ENCODE assay signal across 16 cellular contexts in the genomic region with DNA sequence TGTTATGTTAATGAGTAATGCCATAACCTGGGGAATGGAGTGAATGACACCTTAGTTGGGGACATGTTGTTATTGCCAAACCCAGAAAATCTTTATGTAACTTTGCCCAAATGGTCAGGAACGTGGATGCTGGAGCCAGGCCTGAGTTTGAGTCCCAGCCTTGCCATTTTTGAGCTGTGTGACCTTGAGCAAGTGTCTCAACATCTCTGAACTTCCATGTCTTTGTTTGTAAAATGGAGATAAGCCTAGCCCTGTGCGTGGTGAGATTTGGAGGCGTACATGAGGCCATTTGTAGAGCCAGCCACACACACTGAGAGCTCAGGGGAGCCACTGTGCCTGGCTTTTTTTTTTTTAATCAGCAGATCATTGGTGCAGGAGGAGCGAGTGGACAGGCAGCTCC.
DNase-seq lines count a peak whose midpoint lies in the region; ATAC-seq, FAIRE-seq and TF ChIP-seq lines count a peak whose summit lies in the region.
"Had no signal": no experiment of that assay in that cellular context is flagged by ENCODE, and none has a peak within 500 bp of the region (broad histone marks: within the 10 kb centered on the region; RNA-seq: fewer than 3 reads in every experiment).

No MANE protein-coding gene starts in this region.

- H3K4me1 ChIP-seq in A549 (no peaks in the 10 kb centered on the region), ACC112 (ENCODE audit: control insufficient read depth, insufficient read depth, low read length, unreplicated experiment) (peaks cover 35% of the 10 kb centered on the region), RWPE2 (ENCODE audit: insufficient read depth, poor library complexity, severe bottlenecking) (peaks cover 22% of the 10 kb centered on the region), endothelial cell of umbilical vein (ENCODE audit: control insufficient read depth, extremely low read depth, insufficient read depth, low read length) (peaks cover 45% of the 10 kb centered on the region), testis (no peaks in the 10 kb centered on the region)

- POLR2A ChIA-PET in A549 (lab: Yijun Ruan, JAX) (no interaction called here), endothelial cell of umbilical vein (lab: Charles Lee) (no interaction called here)

- H2AFZ ChIP-seq in ACC112 (ENCODE audit: low read length, unreplicated experiment) (no peak overlapping the region), endothelial cell of umbilical vein (ENCODE audit: low read depth, low read length) (no peak overlapping the region)

- BruUV-seq in endothelial cell of umbilical vein (replicated peaks; lab: Mats Ljungman, UMichigan) = no TSS peak

- DNase-seq in A549 (ENCODE audit: low read depth in 1 of 2, low spot score in 1 of 2) (no peak), RWPE2 (ENCODE audit: low spot score) (peak; percentile 2), endothelial cell of umbilical vein (ENCODE audit: low read depth, low spot score) (no peak), testis (no peak), OCI-M1 (lab: John Stamatoyannopoulos, UW) (no peak)
- DNase-seq: AML-193; Caco-2; CD8-positive, alpha-beta memory T cell; DND-41; GDM1 had no signal

- 57% methylated on average over 4 of the region's 4 CpGs for WGBS in A549 (ENCODE audit: missing lambda C conversion rate)
- 76 to 90% methylated on average over 4 of the region's 4 CpGs for WGBS in testis, 2 donors

- dilution Hi-C loops in endothelial cell of umbilical vein (cut with MboI; ENCODE audit: extremely low pct_ligation_motif_present, low sequenced_read_pairs) = no loop called here

- H3K9me1 ChIP-seq in endothelial cell of umbilical vein (replicated peaks; ENCODE audit: control insufficient read depth, extremely low read depth, insufficient read depth, low read length) = no peaks in the 10 kb centered on the region

- H3K36me3 ChIP-seq in ACC112 (ENCODE audit: insufficient read depth, low read length) = no peaks in the 10 kb centered on the region
- H3K36me3 ChIP-seq in RWPE2 (ENCODE audit: low read depth) = no peaks in the 10 kb centered on the region
- no peaks in the 10 kb centered on the region for H3K36me3 ChIP-seq in endothelial cell of umbilical vein (ENCODE audit: control insufficient read depth in 2 of 2, extremely low read depth in 1 of 2, insufficient read depth in 2 of 2, low read length in 2 of 2)
- H3K36me3 ChIP-seq in testis (ENCODE audit: low read depth, missing control alignments) = no peaks in the 10 kb centered on the region
- H3K36me3 ChIP-seq: BLaER1 had no signal

- H3K4me2 ChIP-seq in A549 = no peak overlapping the region
- H3K4me2 ChIP-seq in endothelial cell of umbilical vein (ENCODE audit: insufficient read depth, low read length) = no peak overlapping the region
- H3K4me2 ChIP-seq: BLaER1 had no signal

- ATAC-seq in A549 = no peak
- no peak for ATAC-seq in RWPE2 (ENCODE audit: low read depth)
- no peak for ATAC-seq in HG03565 (IDR thresholded peaks at IDR 0.05; ENCODE audit: unreplicated experiment)
- ATAC-seq: HCT116 had no signal

- no peak overlapping the region for H3K4me3 ChIP-seq in A549
- H3K4me3 ChIP-seq in ACC112 (ENCODE audit: low read depth, low read length) = no peak overlapping the region
- H3K4me3 ChIP-seq in RWPE2 (ENCODE audit: severe bottlenecking) = no peak overlapping the region
- no peak overlapping the region for H3K4me3 ChIP-seq in endothelial cell of umbilical vein (replicated peaks in 1 of 3; ENCODE audit: insufficient read depth in 1 of 3, low read depth in 1 of 3, low read length in 3 of 3)
- H3K4me3 ChIP-seq in testis = no peak overlapping the region
- H3K4me3 ChIP-seq: BLaER1 had no signal

- intact Hi-C loops in endothelial cell of umbilical vein (cut with micrococcal nuclease) (loop anchor here (1.0 to 2.0 kb wide), 5 partner anchors 29 to 237 kb away; no protein-coding TSS in a partner anchor), testis (cut with DNase I; ENCODE audit: low total_unique reads) (no loop called here)

- no peaks in the 10 kb centered on the region for H4K20me1 ChIP-seq in endothelial cell of umbilical vein (replicated peaks; ENCODE audit: control insufficient read depth, extremely low read depth, insufficient read depth, low read length)
- H4K20me1 ChIP-seq: BLaER1 had no signal

- TF ChIP-seq CTCF in A549 (IDR thresholded peaks at IDR 0.05) (no peak), RWPE2 (IDR thresholded peaks at IDR 0.05; ENCODE audit: poor library complexity, severe bottlenecking) (no peak), endothelial cell of umbilical vein (IDR thresholded peaks at IDR 0.05; ENCODE audit: extremely low read depth in 1 of 2, insufficient read depth in 1 of 2, low read depth in 1 of 2, low read length in 2 of 2) (no peak), testis (IDR thresholded peaks at IDR 0.05) (no peak)

- CTCF ChIA-PET in A549 (lab: Yijun Ruan, JAX) = interaction anchor here (1.0 to 2.9 kb wide), 2 partner anchors 16 to 235 kb away, joined by 3 to 10 read pairs; no protein-coding TSS in a partner anchor
- CTCF ChIA-PET in endothelial cell of umbilical vein (lab: Charles Lee) = interaction anchor here (0.7 to 1.5 kb wide), 4 partner anchors 8 to 192 kb away, joined by 3 read pairs; no protein-coding TSS in a partner anchor

- no peaks in the 10 kb centered on the region for H3K79me2 ChIP-seq in ACC112 (ENCODE audit: control insufficient read depth, insufficient read depth, low read length, unreplicated experiment)
- H3K79me2 ChIP-seq in endothelial cell of umbilical vein (ENCODE audit: control insufficient read depth, insufficient read depth, low read length) = no peaks in the 10 kb centered on the region

- no peak for TF ChIP-seq RAD21 in A549 (conservative IDR thresholded peaks at IDR 0.05 in 1 of 2, IDR thresholded peaks at IDR 0.05 in 1 of 2)

- FAIRE-seq in A549 (lab: Jason Lieb, UNC) (no peak), endothelial cell of umbilical vein (lab: Jason Lieb, UNC) (no peak)
- FAIRE-seq: GM12892, GM19239 had no signal

- peak overlapping the region; percentile 72 for H3K9ac ChIP-seq in endothelial cell of umbilical vein (replicated peaks; ENCODE audit: extremely low read depth, insufficient read depth, low read length)
- H3K9ac ChIP-seq: BLaER1 had no signal

- H3K27me3 ChIP-seq in ACC112 (ENCODE audit: insufficient read depth, low read length) (no peaks in the 10 kb centered on the region), RWPE2 (ENCODE audit: insufficient read depth, poor library complexity, severe bottlenecking) (no peaks in the 10 kb centered on the region), endothelial cell of umbilical vein (ENCODE audit: control insufficient read depth in 2 of 2, insufficient read depth in 2 of 2, low read length in 2 of 2) (no peaks in the 10 kb centered on the region), testis (no peaks in the 10 kb centered on the region)

- TF ChIP-seq POLR2A in A549 (IDR thresholded peaks at IDR 0.05; ENCODE audit: low read length) = no peak
- TF ChIP-seq POLR2A in endothelial cell of umbilical vein (IDR thresholded peaks at IDR 0.05; ENCODE audit: low read depth, low read length) = no peak
- TF ChIP-seq POLR2A in testis (IDR thresholded peaks at IDR 0.05) = no peak

- no peak overlapping the region for H3K27ac ChIP-seq in A549
- peak overlapping the region; percentile 98; the same call in 1 of the 2 replicates for H3K27ac ChIP-seq in ACC112 (ENCODE audit: low read depth, low read length)
- peak overlapping the region; percentile 84 for H3K27ac ChIP-seq in RWPE2 (ENCODE audit: poor library complexity, severe bottlenecking)
- H3K27ac ChIP-seq in endothelial cell of umbilical vein (ENCODE audit: insufficient read depth, low read depth, low read length) = peak overlapping the region; percentile 93
- H3K27ac ChIP-seq in testis = no peak overlapping the region
- H3K27ac ChIP-seq: BLaER1 had no signal

- TF ChIP-seq EP300 in A549 (IDR thresholded peaks at IDR 0.05) = no peak

- no peaks in the 10 kb centered on the region for H3K9me3 ChIP-seq in A549
- no peaks in the 10 kb centered on the region for H3K9me3 ChIP-seq in RWPE2 (ENCODE audit: severe bottlenecking)
- H3K9me3 ChIP-seq in endothelial cell of umbilical vein (replicated peaks; ENCODE audit: control insufficient read depth, insufficient read depth, low read length) = no peaks in the 10 kb centered on the region
- H3K9me3 ChIP-seq in testis = no peaks in the 10 kb centered on the region
- H3K9me3 ChIP-seq: BLaER1, Caco-2 had no signal

TF ChIP-seq in A549, 52 proteins besides CTCF, POLR2A, EP300 and RAD21:
- TF ChIP-seq SREBF2 (IDR thresholded peaks at IDR 0.05) = no peak
- TF ChIP-seq ZFP36 (IDR thresholded peaks at IDR 0.05; ENCODE audit: borderline replicate concordance, partially characterized antibody) = peak; percentile 15

TF ChIP-seq in endothelial cell of umbilical vein, 7 proteins besides CTCF, POLR2A, EP300 and RAD21:
- TF ChIP-seq MYC (IDR thresholded peaks at IDR 0.05; ENCODE audit: low read depth, low read length) (no peak), JUN (IDR thresholded peaks at IDR 0.05; ENCODE audit: borderline replicate concordance, insufficient read depth, insufficient read length, low read depth) (no peak), GATA2 (IDR thresholded peaks at IDR 0.05; ENCODE audit: insufficient read depth, insufficient read length, low read depth, low read length) (no peak), FOS (IDR thresholded peaks at IDR 0.05; ENCODE audit: borderline replicate concordance, insufficient read depth, low read length) (no peak), POLR2AphosphoS5 (IDR thresholded peaks at IDR 0.05; ENCODE audit: insufficient read depth, low read depth, low read length) (no peak), EZH2 (IDR thresholded peaks at IDR 0.05; ENCODE audit: borderline replicate concordance, low read depth, low read length, severe bottlenecking) (no peak)
- TF ChIP-seq, protein P1, sequence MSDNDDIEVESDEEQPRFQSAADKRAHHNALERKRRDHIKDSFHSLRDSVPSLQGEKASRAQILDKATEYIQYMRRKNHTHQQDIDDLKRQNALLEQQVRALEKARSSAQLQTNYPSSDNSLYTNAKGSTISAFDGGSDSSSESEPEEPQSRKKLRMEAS (IDR thresholded peaks at IDR 0.05; ENCODE audit: insufficient read depth, insufficient read length) = no peak

Comparison
In these comparisons a context has a peak if more than half of its experiments do, and no peak if none do; other contexts are left out.
1. H3K27ac ChIP-seq: peak in ACC112 (single experiment), RWPE2 (single experiment) and endothelial cell of umbilical vein (single experiment); none in A549 (0 of 2) and testis (0 of 2).